17 cellular contexts compared by ENCODE assay signal in the genomic region with DNA sequence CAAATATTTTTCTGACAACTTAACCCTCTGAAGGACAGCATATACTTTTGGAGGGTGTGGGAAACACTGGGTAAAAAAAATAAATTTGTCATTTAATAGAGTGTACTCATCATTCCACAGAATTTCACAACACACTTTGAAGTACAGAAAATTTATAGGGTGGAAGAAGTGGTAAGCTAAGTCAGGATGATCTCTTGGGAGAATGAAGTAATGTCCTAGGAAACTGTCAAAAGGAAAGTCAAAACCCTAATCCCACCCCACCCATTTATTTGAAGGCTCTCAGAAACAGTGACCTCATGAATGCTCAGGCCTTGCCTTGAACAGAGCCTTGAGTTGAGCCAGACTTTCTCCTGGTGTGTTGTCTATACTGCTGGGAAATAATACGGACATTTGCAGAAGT. TPM values are rescaled to one million over a fixed set of nuclear protein-coding genes. Genes with fewer than 3 reads are reported as not detected.
DNase-seq lines count a peak whose midpoint lies in the region; TF ChIP-seq lines count a peak whose summit lies in the region.
"Had no signal": no experiment of that assay in that cellular context is flagged by ENCODE, and none has a peak within 500 bp of the region (broad histone marks: within the 10 kb centered on the region; RNA-seq: fewer than 3 reads in every experiment).

No MANE protein-coding gene starts in this region.

- H3K4me2 ChIP-seq in trophoblast cell (ENCODE audit: low read length), result no peak overlapping the region
- H3K4me2 ChIP-seq: A549 had no signal

- H3K4me1 ChIP-seq in trophoblast cell (ENCODE audit: control insufficient read depth in 1 of 2, insufficient read depth in 2 of 2, low read length in 2 of 2), result peaks cover 0 to 4% of the 10 kb centered on the region in 2 experiments
- H3K4me1 ChIP-seq: A549, pancreas, upper lobe of left lung had no signal

- H3K36me3 ChIP-seq in trophoblast cell (ENCODE audit: control insufficient read depth in 1 of 2, insufficient read depth in 2 of 2, low read length in 2 of 2), result no peaks in the 10 kb centered on the region
- H3K36me3 ChIP-seq: pancreas, upper lobe of left lung had no signal

- no peak overlapping the region for H3K18ac ChIP-seq in trophoblast cell (ENCODE audit: low read length)

- H3K27ac ChIP-seq in RWPE1, result peak overlapping the region; percentile 39
- H3K27ac ChIP-seq in trophoblast cell (ENCODE audit: low read depth, low read length), result no peak overlapping the region
- no peak overlapping the region for H3K27ac ChIP-seq in caudate nucleus (ENCODE audit: low read depth, low read length)
- H3K27ac ChIP-seq: A549, pancreas, upper lobe of left lung had no signal

- DNase-seq in AG08395 (ENCODE audit: low spot score) (peak; percentile 26), RWPE1 (ENCODE audit: low spot score) (no peak), fibroblast of gingiva (ENCODE audit: low read depth) (peak; percentile 37), trophoblast cell (no peak), ecto neural progenitor cell (ENCODE audit: low spot score) (no peak), epidermal melanocyte (ENCODE audit: insufficient read length, low spot score) (no peak), foreskin melanocyte (no peak), caudate nucleus (lab: John Stamatoyannopoulos, UW) (no peak)
- DNase-seq: activated CD8-positive, alpha-beta memory T cell treated with anti-CD3 and anti-CD28 coated beads, Interleukin-2, amount 10 ng/mL, durations not matched to agents 7 days and 5 days; activated effector memory CD4-positive, alpha-beta T cell treated with anti-CD3 and anti-CD28 coated beads, Interleukin-2, amount 50 U/mL, for 16 hours; CD4-positive, alpha-beta T cell; NCI-H1092 treated with DMSO at 0.1 percent for 48 hours; NCI-H69; pancreas; T-helper 9 cell; upper lobe of left lung had no signal

- no peak overlapping the region for H2BK120ac ChIP-seq in trophoblast cell (ENCODE audit: insufficient read depth, low read length, poor library complexity)

- WGBS in trophoblast cell (ENCODE audit: extremely low coverage, insufficient coverage, insufficient read length), result no CpG with 5 or more reads among the region's 1 CpG

- peaks cover 2% of the 10 kb centered on the region for H3K79me1 ChIP-seq in trophoblast cell (ENCODE audit: low read length)

- no peak overlapping the region for H3K4me3 ChIP-seq in trophoblast cell (ENCODE audit: low read depth, low read length)
- H3K4me3 ChIP-seq: A549, pancreas, upper lobe of left lung had no signal

- H2BK5ac ChIP-seq in trophoblast cell (ENCODE audit: low read depth, low read length, poor library complexity), result no peak overlapping the region

- no peaks in the 10 kb centered on the region for H3K27me3 ChIP-seq in trophoblast cell (ENCODE audit: insufficient read depth, low read length)
- H3K27me3 ChIP-seq: pancreas, upper lobe of left lung had no signal

- TF ChIP-seq CTCF in RWPE1 (conservative IDR thresholded peaks at IDR 0.05; ENCODE audit: low read depth), result no peak

- H3K14ac ChIP-seq in trophoblast cell (ENCODE audit: low read length), result peak overlapping the region; percentile 56

- CTCF ChIA-PET in RWPE1 (lab: Yijun Ruan, JAX), result interaction anchor here (0.7 to 1.2 kb wide), 2 partner anchors 22 to 31 kb away, joined by 3 to 6 read pairs; no protein-coding TSS in a partner anchor

- H2AFZ ChIP-seq in trophoblast cell (ENCODE audit: insufficient read depth, low read length, poor library complexity), result no peak overlapping the region

- H2BK12ac ChIP-seq in trophoblast cell (ENCODE audit: low read length), result peak overlapping the region; percentile 24

- H3K79me2 ChIP-seq in trophoblast cell (ENCODE audit: control insufficient read depth, insufficient read depth, low read length, poor library complexity), result no peaks in the 10 kb centered on the region

- no peak overlapping the region for H4K8ac ChIP-seq in trophoblast cell (ENCODE audit: low read depth, low read length)

- no peaks in the 10 kb centered on the region for H3K9me3 ChIP-seq in trophoblast cell (ENCODE audit: insufficient read depth, low read depth, low read length)
- H3K9me3 ChIP-seq: A549, pancreas, upper lobe of left lung had no signal

- H2AK5ac ChIP-seq in trophoblast cell (ENCODE audit: low read length), result no peak overlapping the region

- H4K12ac ChIP-seq in trophoblast cell (ENCODE audit: low read depth, low read length), result no peak overlapping the region

- no peak overlapping the region for H3K23ac ChIP-seq in trophoblast cell (ENCODE audit: low read length)

- POLR2A ChIA-PET in RWPE1 (lab: Yijun Ruan, JAX; ENCODE audit: low non-redundant PET), result no interaction called here

- no peak overlapping the region for H3K9ac ChIP-seq in trophoblast cell (ENCODE audit: low read length)

- H3K4ac ChIP-seq in trophoblast cell (ENCODE audit: low read depth, low read length), result no peak overlapping the region

- H4K91ac ChIP-seq in trophoblast cell (ENCODE audit: low read depth, low read length), result no peak overlapping the region

RNA-seq across cellular contexts. Expression of a gene that starts 7.3 kb away (rescaled TPM):
- polyA plus RNA-seq in trophoblast cell (2013), result 39.2 and 40.5 TPM in 2 replicates

RNA-seq across cellular contexts. Expression of a gene that starts 56.6 kb away (rescaled TPM):
- 10.8 TPM in 2 replicates for polyA plus RNA-seq in trophoblast cell (2013)

Comparison
In these comparisons a context has a peak if more than half of its experiments do, and no peak if none do; other contexts are left out.
1. DNase-seq: peak in AG08395 (single experiment) and fibroblast of gingiva (single experiment); none in RWPE1 (single experiment), trophoblast cell (0 of 2), ecto neural progenitor cell (single experiment), epidermal melanocyte (single experiment), foreskin melanocyte (single experiment) and caudate nucleus (0 of 61).